ENCODE assay signal across 7 cellular contexts in genomic region chr20:64038579-64039292, GRCh38. TPM values are rescaled to one million over a fixed set of nuclear protein-coding genes. Genes with fewer than 3 reads are reported as not detected.
DNase-seq lines count a peak whose midpoint lies in the region; ATAC-seq, FAIRE-seq and TF ChIP-seq lines count a peak whose summit lies in the region.

No MANE protein-coding gene starts in this region.

- peak; percentile 26 for FAIRE-seq in GM12891 (lab: Jason Lieb, UNC)

- 0 to 2% methylated on average over 8 to 50 of the region's 88 CpGs for WGBS in lower leg skin, 2 donors

- peak; percentile 88 for DNase-seq in GM12891 (ENCODE audit: insufficient read length, low spot score)
- DNase-seq in NCI-H2107 (lab: John Stamatoyannopoulos, UW) = peak; percentile 68
- DNase-seq in activated B cell treated with CpG ODN at 0.5 μM for 24 hours = peak; percentile 81
- peak; percentile 83 for DNase-seq in cerebellum (ENCODE audit: low spot score)
- DNase-seq in lower leg skin (ENCODE audit: low spot score in 2 of 2) = peak in 1 of 2 donors; percentile 94
- DNase-seq in stimulated activated CD4-positive, alpha-beta T cell treated with anti-CD3 and anti-CD28 coated beads, TNF-alpha, amount 100 ng/mL, for 4 hours (ENCODE audit: low read depth in 3 of 3) = peak; percentile 59 to 73 (median 61)

- TF ChIP-seq CTCF in activated B cell treated with CpG ODN at 0.5 μM for 24 hours (IDR thresholded peaks at IDR 0.05) (peak; percentile 17), lower leg skin (IDR thresholded peaks at IDR 0.05) (no peak)

- peaks cover 9% of the 10 kb centered on the region for H3K27me3 Mint-ChIP-seq in activated B cell treated with CpG ODN at 0.5 μM for 24 hours

- ATAC-seq in HG02678 (IDR thresholded peaks at IDR 0.05; ENCODE audit: unreplicated experiment) = peak; percentile 54
- peak; percentile 89 for ATAC-seq in activated B cell treated with CpG ODN at 0.5 μM for 24 hours (ENCODE audit: low read depth)

- peaks cover 10% of the 10 kb centered on the region for H3K36me3 Mint-ChIP-seq in activated B cell treated with CpG ODN at 0.5 μM for 24 hours (ENCODE audit: low read depth)

- H3K9me3 Mint-ChIP-seq in activated B cell treated with CpG ODN at 0.5 μM for 24 hours = no peaks in the 10 kb centered on the region

- H3K4me3 ChIP-seq in lower leg skin (ENCODE audit: low read depth, poor library complexity, severe bottlenecking) = peak overlapping the region; percentile 39

- peak overlapping the region; percentile 73 for H3K4me3 Mint-ChIP-seq in activated B cell treated with CpG ODN at 0.5 μM for 24 hours

- CTCF ChIA-PET in activated B cell treated with CpG ODN at 0.5 μM for 24 hours (lab: Charles Lee) = interaction anchor here (0.8 to 4.9 kb wide), 18 partner anchors 12 to 542 kb away, joined by 3 to 57 read pairs (median 7); partner anchors contain the start of genes LKAAEAR1, NPBWR2, PRPF6 and PTK6

- H3K4me1 Mint-ChIP-seq in activated B cell treated with CpG ODN at 0.5 μM for 24 hours = peaks cover 17% of the 10 kb centered on the region

- no peak for TF ChIP-seq POLR2A in GM12891 (IDR thresholded peaks at IDR 0.05; ENCODE audit: low read depth, low read length)
- TF ChIP-seq POLR2A in lower leg skin (IDR thresholded peaks at IDR 0.05) = no peak

- POLR2A ChIA-PET in activated B cell treated with CpG ODN at 0.5 μM for 24 hours (lab: Charles Lee) = interaction anchor here (0.5 to 3.4 kb wide), 9 partner anchors 11 to 422 kb away, joined by 3 to 18 read pairs (median 4); partner anchors contain the start of genes OPRL1, PRPF6, RGS19 and SOX18

- no peak overlapping the region for H3K27ac Mint-ChIP-seq in activated B cell treated with CpG ODN at 0.5 μM for 24 hours

- intact Hi-C loops in activated B cell treated with CpG ODN at 0.5 μM for 24 hours (cut with micrococcal nuclease) (loop anchor here (1.0 to 5.0 kb wide), 7 partner anchors 19 to 501 kb away; partner anchors contain the start of gene PTK6), lower leg skin (cut with DNase I; ENCODE audit: low total_unique reads) (no loop called here)

TF ChIP-seq in GM12891, 5 proteins besides CTCF, POLR2A, EP300 and RAD21:
- TF ChIP-seq POLR2AphosphoS5 (IDR thresholded peaks at IDR 0.05; ENCODE audit: low read depth, low read length) (no peak), SPI1 (IDR thresholded peaks at IDR 0.05; ENCODE audit: low read depth, low read length) (no peak), TAF1 (IDR thresholded peaks at IDR 0.05; ENCODE audit: low read depth, low read length) (peak; percentile 17; the same call in 1 of the 2 replicates), POU2F2 (IDR thresholded peaks at IDR 0.05; ENCODE audit: low read depth, low read length) (no peak), PAX5 (IDR thresholded peaks at IDR 0.05; ENCODE audit: insufficient read depth, low read length, severe bottlenecking) (no peak)
TF ChIP-seq in GM12891: peak in this region for 1.

RNA-seq across cellular contexts. Expression of gene C20orf204, which starts 2.8 kb away (rescaled TPM):
- polyA plus RNA-seq in GM12891 (2012; ENCODE audit: low read depth, missing spikeins) = 51.3 TPM
- total RNA-seq in activated B cell treated with CpG ODN at 0.5 μM for 24 hours = 1.6 and 2.2 TPM in 2 replicates
- total RNA-seq in cerebellum = 3.8 TPM
- 1 to 10 TPM in 1 of 4 donors, under 1 TPM in 3; 0.39 to 1.8 (median 0.66) TPM for total RNA-seq in lower leg skin

RNA-seq across cellular contexts. Expression of gene SOX18, which starts 10.7 kb away (rescaled TPM):
- polyA plus RNA-seq in GM12891 (2012; ENCODE audit: low read depth, missing spikeins) = 0.13 TPM
- not detected in 2 replicates for total RNA-seq in activated B cell treated with CpG ODN at 0.5 μM for 24 hours
- 1.6 TPM for total RNA-seq in cerebellum
- total RNA-seq in lower leg skin = 1 to 10 TPM; 1.1 to 7.3 (median 4.3) TPM

RNA-seq across cellular contexts. Expression of gene TCEA2, which starts 24.3 kb away (rescaled TPM):
- 34.5 TPM for polyA plus RNA-seq in GM12891 (2012; ENCODE audit: low read depth, missing spikeins)
- total RNA-seq in activated B cell treated with CpG ODN at 0.5 μM for 24 hours (20.3 and 20.7 TPM in 2 replicates), cerebellum (26.5 TPM), lower leg skin (10 to 100 TPM; 16.5 to 52.3 (median 22.8) TPM)

RNA-seq across cellular contexts. Expression of gene RGS19, which starts 40.6 kb away (rescaled TPM):
- polyA plus RNA-seq in GM12891 (2012; ENCODE audit: low read depth, missing spikeins) = 27.9 TPM
- 45.0 and 53.4 TPM in 2 replicates for total RNA-seq in activated B cell treated with CpG ODN at 0.5 μM for 24 hours
- total RNA-seq in cerebellum = 8.4 TPM
- 10 to 100 TPM; 10.4 to 26.4 (median 16.6) TPM for total RNA-seq in lower leg skin

RNA-seq across cellular contexts. Expression of gene OPRL1, which starts 41.1 kb away (rescaled TPM):
- 0.68 TPM for polyA plus RNA-seq in GM12891 (2012; ENCODE audit: low read depth, missing spikeins)
- total RNA-seq in activated B cell treated with CpG ODN at 0.5 μM for 24 hours (1.3 and 1.4 TPM in 2 replicates), cerebellum (9.5 TPM), lower leg skin (under 1 TPM; 0.15 to 0.88 (median 0.28) TPM)
